8 cellular contexts compared by ENCODE assay signal in the genomic region with DNA sequence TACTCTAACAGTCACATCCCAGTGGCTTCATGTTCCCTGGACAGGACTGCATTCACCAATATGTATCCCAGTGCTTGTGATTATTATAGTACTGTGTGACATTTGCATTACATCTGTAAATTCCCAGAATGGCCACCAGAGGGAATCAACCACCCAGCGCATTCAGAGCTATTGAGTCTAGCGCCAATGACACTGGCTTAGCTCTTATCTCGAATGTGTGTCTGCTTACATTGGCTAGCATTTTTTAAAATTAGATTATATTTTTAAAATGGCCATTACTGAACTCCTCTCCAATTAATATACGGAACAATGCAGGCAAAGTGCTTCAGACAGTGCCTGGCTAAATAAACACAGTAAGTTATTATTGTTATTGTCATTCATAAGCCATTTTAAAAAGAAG. TPM values are rescaled to one million over a fixed set of nuclear protein-coding genes. Genes with fewer than 3 reads are reported as not detected.
A peak's percentile ranks its signal among the peaks of the same experiment; 100 is the strongest.
DNase-seq lines count a peak whose midpoint lies in the region; ATAC-seq and TF ChIP-seq lines count a peak whose summit lies in the region.

No MANE protein-coding gene starts in this region.

- H3K4me1 Mint-ChIP-seq in stimulated activated naive CD8-positive, alpha-beta T cell treated with anti-CD3 and anti-CD28 coated beads, Interleukin-15, amount 100 ng/mL, for 72 hours, result peaks cover 15% of the 10 kb centered on the region

- peak overlapping the region in 1 of 2 donors; percentile 27 for H3K9ac ChIP-seq in liver (ENCODE audit: low read depth in 1 of 2, low read length in 2 of 2)

- peak; percentile 79 for DNase-seq in A172 (ENCODE audit: low spot score)
- no peak for DNase-seq in GM06990 (ENCODE audit: extremely low read depth, insufficient read length)
- DNase-seq in NCI-H1105 (lab: John Stamatoyannopoulos, UW), result peak; percentile 62
- DNase-seq in SKM-1 (lab: John Stamatoyannopoulos, UW; ENCODE audit: unreplicated experiment), result peak; percentile 30
- DNase-seq in coronary artery (ENCODE audit: low spot score), result no peak
- DNase-seq in stimulated activated naive CD8-positive, alpha-beta T cell treated with anti-CD3 and anti-CD28 coated beads, Interleukin-15, amount 100 ng/mL, for 72 hours, result peak; percentile 31 to 34

- H3K27me3 Mint-ChIP-seq in stimulated activated naive CD8-positive, alpha-beta T cell treated with anti-CD3 and anti-CD28 coated beads, Interleukin-15, amount 100 ng/mL, for 72 hours, result peaks cover 12% of the 10 kb centered on the region

- H3K9me3 ChIP-seq in liver (ENCODE audit: control insufficient read depth in 4 of 4, low read length in 3 of 4), result no peaks in the 10 kb centered on the region

- ATAC-seq in HG02610 (IDR thresholded peaks at IDR 0.05; ENCODE audit: unreplicated experiment), result peak; percentile 77
- ATAC-seq in stimulated activated naive CD8-positive, alpha-beta T cell treated with anti-CD3 and anti-CD28 coated beads, Interleukin-15, amount 100 ng/mL, for 72 hours, result peak; percentile 84

- H3K4me3 ChIP-seq in GM06990 (replicated peaks; ENCODE audit: low read depth, low read length) (no peak overlapping the region), coronary artery (no peak overlapping the region), liver (ENCODE audit: low read depth in 1 of 3, low read length in 3 of 3) (no peak overlapping the region)

- H3K9me3 Mint-ChIP-seq in stimulated activated naive CD8-positive, alpha-beta T cell treated with anti-CD3 and anti-CD28 coated beads, Interleukin-15, amount 100 ng/mL, for 72 hours, result no peaks in the 10 kb centered on the region

- WGBS in liver, result 2% methylated on average over 4 of the region's 4 CpGs

- TF ChIP-seq CTCF in GM06990 (IDR thresholded peaks at IDR 0.05; ENCODE audit: insufficient read depth, low read length, poor library complexity, severe bottlenecking) (peak; percentile 78), coronary artery (IDR thresholded peaks at IDR 0.05) (peak; percentile 60), liver (IDR thresholded peaks at IDR 0.05; ENCODE audit: low read depth, low read length, missing input control) (peak; percentile 93)

- H3K27me3 ChIP-seq in GM06990 (replicated peaks; ENCODE audit: control insufficient read depth, insufficient read depth, low read length) (no peaks in the 10 kb centered on the region), liver (ENCODE audit: control insufficient read depth in 4 of 4, insufficient read depth in 4 of 4, low read length in 3 of 4) (no peaks in the 10 kb centered on the region)

- no peak overlapping the region for H3K4me3 Mint-ChIP-seq in stimulated activated naive CD8-positive, alpha-beta T cell treated with anti-CD3 and anti-CD28 coated beads, Interleukin-15, amount 100 ng/mL, for 72 hours

- TF ChIP-seq RAD21 in liver (IDR thresholded peaks at IDR 0.05), result peak; percentile 91 to 93

- H3K27ac Mint-ChIP-seq in stimulated activated naive CD8-positive, alpha-beta T cell treated with anti-CD3 and anti-CD28 coated beads, Interleukin-15, amount 100 ng/mL, for 72 hours, result no peak overlapping the region

- peaks cover 0 to 17% (median 13%) of the 10 kb centered on the region in 4 donors for H3K4me1 ChIP-seq in liver (ENCODE audit: control insufficient read depth in 4 of 4, insufficient read depth in 4 of 4, low read length in 3 of 4)

- H3K27ac ChIP-seq in coronary artery (no peak overlapping the region), liver (ENCODE audit: low read depth in 1 of 2, low read length in 2 of 2) (no peak overlapping the region)

- no peaks in the 10 kb centered on the region for H3K36me3 ChIP-seq in GM06990 (ENCODE audit: control insufficient read depth, insufficient read depth, low read length)
- no peaks in the 10 kb centered on the region for H3K36me3 ChIP-seq in liver (ENCODE audit: control insufficient read depth in 4 of 4, insufficient read depth in 3 of 4, low read depth in 1 of 4, low read length in 3 of 4)

TF ChIP-seq in liver, 16 proteins besides CTCF, POLR2A, EP300 and RAD21:
- TF ChIP-seq YY1 (IDR thresholded peaks at IDR 0.05), result peak; percentile 17
- TF ChIP-seq, protein P1, sequence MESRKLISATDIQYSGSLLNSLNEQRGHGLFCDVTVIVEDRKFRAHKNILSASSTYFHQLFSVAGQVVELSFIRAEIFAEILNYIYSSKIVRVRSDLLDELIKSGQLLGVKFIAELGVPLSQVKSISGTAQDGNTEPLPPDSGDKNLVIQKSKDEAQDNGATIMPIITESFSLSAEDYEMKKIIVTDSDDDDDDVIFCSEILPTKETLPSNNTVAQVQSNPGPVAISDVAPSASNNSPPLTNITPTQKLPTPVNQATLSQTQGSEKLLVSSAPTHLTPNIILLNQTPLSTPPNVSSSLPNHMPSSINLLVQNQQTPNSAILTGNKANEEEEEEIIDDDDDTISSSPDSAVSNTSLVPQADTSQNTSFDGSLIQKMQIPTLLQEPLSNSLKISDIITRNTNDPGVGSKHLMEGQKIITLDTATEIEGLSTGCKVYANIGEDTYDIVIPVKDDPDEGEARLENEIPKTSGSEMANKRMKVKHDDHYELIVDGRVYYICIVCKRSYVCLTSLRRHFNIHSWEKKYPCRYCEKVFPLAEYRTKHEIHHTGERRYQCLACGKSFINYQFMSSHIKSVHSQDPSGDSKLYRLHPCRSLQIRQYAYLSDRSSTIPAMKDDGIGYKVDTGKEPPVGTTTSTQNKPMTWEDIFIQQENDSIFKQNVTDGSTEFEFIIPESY (IDR thresholded peaks at IDR 0.05), result no peak
- no peak for TF ChIP-seq HNF4A (conservative IDR thresholded peaks at IDR 0.05)
- TF ChIP-seq FOXA1 (IDR thresholded peaks at IDR 0.05), result no peak
- no peak for TF ChIP-seq JUND (IDR thresholded peaks at IDR 0.05)

RNA-seq across cellular contexts. Expression of a gene that starts 36.3 kb away (rescaled TPM):
- not detected in 2 replicates for total RNA-seq in A172 (2014; rRNA removed; shearing (Covaris generic))
- under 1 TPM; 0.47 to 0.67 TPM for total RNA-seq in liver
- polyA plus RNA-seq in liver, result under 1 TPM; 0.06 to 0.23 TPM

Comparison
In these comparisons a context has a peak if more than half of its experiments do, and no peak if none do; other contexts are left out.
1. DNase-seq: peak in A172 (single experiment), NCI-H1105 (single experiment), SKM-1 (single experiment) and stimulated activated naive CD8-positive, alpha-beta T cell treated with anti-CD3 and anti-CD28 coated beads, Interleukin-15, amount 100 ng/mL, for 72 hours (2 of 2); none in GM06990 (single experiment) and coronary artery (single experiment).
2. Peak in every context shown above with its lines, with median percentiles within 50 percentile points of each other: CTCF ChIP-seq.